ENCODE assay signal across 30 cellular contexts in genomic region chr6:27899543-27899942, GRCh38. TPM values are rescaled to one million over a fixed set of nuclear protein-coding genes. Genes with fewer than 3 reads are reported as not detected.
DNase-seq lines count a peak whose midpoint lies in the region; FAIRE-seq and TF ChIP-seq lines count a peak whose summit lies in the region.
"Had no signal": no experiment of that assay in that cellular context is flagged by ENCODE, and none has a peak within 500 bp of the region (broad histone marks: within the 10 kb centered on the region; RNA-seq: fewer than 3 reads in every experiment).

No MANE protein-coding gene starts in this region.

- no peak for FAIRE-seq in urothelium cell line (lab: Jason Lieb, UNC)
- FAIRE-seq: A204.1, GM12878, GM12892, GM18507 had no signal

- no peak for TF ChIP-seq CTCF in VCaP (conservative IDR thresholded peaks at IDR 0.05)
- TF ChIP-seq CTCF in mesothelial cell of epicardium (IDR thresholded peaks at IDR 0.05; ENCODE audit: unreplicated experiment), result no peak
- no peak for TF ChIP-seq CTCF in type B pancreatic cell (conservative IDR thresholded peaks at IDR 0.05)

- H3K9me3 Mint-ChIP-seq in mesothelial cell of epicardium, result no peaks in the 10 kb centered on the region
- no peaks in the 10 kb centered on the region for H3K9me3 Mint-ChIP-seq in type B pancreatic cell
- H3K9me3 Mint-ChIP-seq: CD14-positive monocyte had no signal

- H3K27ac ChIP-seq in VCaP, result peak overlapping the region; percentile 63
- H3K27ac ChIP-seq: BLaER1 had no signal

- H3K27ac Mint-ChIP-seq in mesothelial cell of epicardium (peak overlapping the region; percentile 7), type B pancreatic cell (peak overlapping the region; percentile 51)
- H3K27ac Mint-ChIP-seq: CD14-positive monocyte; CD4-positive, CD25-positive, alpha-beta regulatory T cell had no signal

- DNase-seq in mesothelial cell of epicardium (ENCODE audit: low spot score in 2 of 2, unreplicated experiment in 2 of 2) (no peak), type B pancreatic cell (ENCODE audit: extremely low spot score, unreplicated experiment) (no peak), urothelium cell line (ENCODE audit: low spot score) (no peak), NCI-H748 (lab: John Stamatoyannopoulos, UW; ENCODE audit: unreplicated experiment) (no peak)
- DNase-seq in activated T-cell treated with anti-CD3 and anti-CD28 coated beads, Interleukin-2, amount 50 U/mL, for 48 hours, result no peak
- DNase-seq: 8988T; ACHN; BE2C; C1 segment of cervical spinal cord; CD4-positive, alpha-beta memory T cell; CD4-positive, CD25-positive, alpha-beta regulatory T cell; CD8-positive, alpha-beta memory T cell; COR-L47; DMS 273 treated with DMSO at 0.1 percent for 48 hours; DMS153; DMS53; DMS79; DND-41; EL; GDM1 had no signal

- peaks cover 3% of the 10 kb centered on the region for H3K27me3 Mint-ChIP-seq in mesothelial cell of epicardium (ENCODE audit: low read depth)
- H3K27me3 Mint-ChIP-seq in type B pancreatic cell, result peaks cover 9% of the 10 kb centered on the region

- H3K36me3 Mint-ChIP-seq in mesothelial cell of epicardium (no peaks in the 10 kb centered on the region), type B pancreatic cell (peaks cover 7% of the 10 kb centered on the region)
- H3K36me3 Mint-ChIP-seq: CD14-positive monocyte had no signal

- H3K4me3 Mint-ChIP-seq in mesothelial cell of epicardium (no peak overlapping the region), type B pancreatic cell (no peak overlapping the region)
- H3K4me3 Mint-ChIP-seq: CD14-positive monocyte; CD4-positive, alpha-beta memory T cell had no signal

- H3K4me1 Mint-ChIP-seq in mesothelial cell of epicardium (peaks cover 27% of the 10 kb centered on the region), type B pancreatic cell (ENCODE audit: unreplicated experiment) (peaks cover 25% of the 10 kb centered on the region)

RNA-seq across cellular contexts. Expression of gene OR2B2, which starts 12.7 kb away (rescaled TPM):
- total RNA-seq in mesothelial cell of epicardium (not detected in 3 replicates), type B pancreatic cell (ENCODE audit: low replicate concordance) (not detected in 2 replicates)
- total RNA-seq: A673; CD4-positive, alpha-beta memory T cell; CD4-positive, CD25-positive, alpha-beta regulatory T cell; CD8-positive, alpha-beta memory T cell; Daoy; G401; GM12878 had no signal

RNA-seq across cellular contexts. Expression of gene OR2B6, which starts 57.5 kb away (rescaled TPM):
- total RNA-seq in mesothelial cell of epicardium (not detected in 3 replicates), type B pancreatic cell (ENCODE audit: low replicate concordance) (not detected in 2 replicates)
- total RNA-seq: CD4-positive, alpha-beta memory T cell; CD4-positive, CD25-positive, alpha-beta regulatory T cell; CD8-positive, alpha-beta memory T cell; G401 had no signal
